In the genomic region with DNA sequence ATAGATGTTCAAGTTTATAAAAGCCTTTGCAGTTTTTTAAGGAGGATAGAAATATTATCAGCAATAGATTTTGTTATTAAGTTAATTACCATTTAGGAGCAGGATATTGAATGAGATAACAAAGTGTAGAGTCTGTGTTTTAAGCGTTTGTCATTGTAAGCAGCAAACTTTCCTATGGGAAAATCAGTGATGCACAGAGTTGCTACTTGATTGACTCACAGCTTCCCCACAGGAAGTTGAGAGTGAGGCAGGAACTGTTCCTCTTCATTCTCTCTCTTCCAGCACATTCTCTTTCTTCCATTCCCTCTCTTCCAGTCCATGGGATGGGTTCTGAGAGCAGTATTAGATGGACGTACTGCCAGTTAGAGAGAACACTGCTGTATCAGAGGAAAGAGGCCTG, we compare ENCODE assay signal across 18 cellular contexts.
DNase-seq lines count a peak whose midpoint lies in the region; FAIRE-seq and TF ChIP-seq lines count a peak whose summit lies in the region.
"Had no signal": no experiment of that assay in that cellular context is flagged by ENCODE, and none has a peak within 500 bp of the region (broad histone marks: within the 10 kb centered on the region; RNA-seq: fewer than 3 reads in every experiment).

No MANE protein-coding gene starts in this region.

- H2AFZ ChIP-seq in H1 (ENCODE audit: low read length) (0 out of 2 replicates have a peak overlapping the region, but pooled peaks have one; percentile 75), mesenchymal stem cell (ENCODE audit: low read depth, low read length) (no peak overlapping the region), smooth muscle cell (ENCODE audit: low read depth) (peak overlapping the region; percentile 8)
- H2AFZ ChIP-seq: GM23248 had no signal

- TF ChIP-seq RAD21 in H1 (IDR thresholded peaks at IDR 0.05 in 1 of 2, conservative IDR thresholded peaks at IDR 0.05 in 1 of 2; ENCODE audit: low read depth in 2 of 2, low read length in 2 of 2) = no peak

- H3K18ac ChIP-seq in H1 (ENCODE audit: extremely low read depth, low read length) (no peak overlapping the region), mesenchymal stem cell (ENCODE audit: low read depth in 1 of 2, low read length in 2 of 2) (no peak overlapping the region)

- H3K9ac ChIP-seq in H1 (replicated peaks in 1 of 4; ENCODE audit: extremely low read depth in 1 of 4, low read depth in 3 of 4, low read length in 3 of 4) (no peak overlapping the region), mesenchymal stem cell (ENCODE audit: low read length) (no peak overlapping the region), smooth muscle cell (ENCODE audit: low read depth) (no peak overlapping the region)
- H3K9ac ChIP-seq: GM23248 had no signal

- no peak overlapping the region for H2BK12ac ChIP-seq in H1 (ENCODE audit: low read depth, low read length)
- no peak overlapping the region for H2BK12ac ChIP-seq in mesenchymal stem cell (ENCODE audit: low read length in 2 of 2)

- H3K4me3 ChIP-seq in cardiac muscle cell (no peak overlapping the region), H1 (ENCODE audit: extremely low read depth in 1 of 4, insufficient read depth in 2 of 4, low read depth in 3 of 4, low read length in 4 of 4) (no peak overlapping the region), mesenchymal stem cell (ENCODE audit: insufficient read depth in 1 of 2, low read depth in 1 of 2, low read length in 2 of 2) (no peak overlapping the region), smooth muscle cell (no peak overlapping the region)
- H3K4me3 ChIP-seq: GM23248 had no signal

- H4K5ac ChIP-seq in H1 (ENCODE audit: insufficient read length, low read depth, low read length) = no peak overlapping the region

- no peak overlapping the region for H2BK15ac ChIP-seq in H1 (ENCODE audit: low read length)
- no peak overlapping the region for H2BK15ac ChIP-seq in mesenchymal stem cell (ENCODE audit: low read depth, poor library complexity, severe bottlenecking)

- no peak overlapping the region for H2AK5ac ChIP-seq in H1 (ENCODE audit: low read depth, low read length)
- no peak overlapping the region for H2AK5ac ChIP-seq in mesenchymal stem cell (ENCODE audit: low read length, severe bottlenecking)

- H3K4me1 ChIP-seq in cardiac muscle cell (ENCODE audit: low read depth) (peaks cover 9% of the 10 kb centered on the region), H1 (replicated peaks in 1 of 4; ENCODE audit: control insufficient read depth in 3 of 4, insufficient read depth in 4 of 4, low read length in 3 of 4) (peaks cover 0 to 3% (median 0%) of the 10 kb centered on the region in 4 experiments; a peak in 1 of 7 replicates), mesenchymal stem cell (ENCODE audit: control insufficient read depth, insufficient read depth, low read depth, low read length) (no peaks in the 10 kb centered on the region), smooth muscle cell (ENCODE audit: low read depth) (no peaks in the 10 kb centered on the region)

- CTCF ChIA-PET in H1 (lab: Charles Lee; ENCODE audit: partially characterized antibody) = interaction anchor here (0.6 to 0.7 kb wide), 3 partner anchors 38 to 1239 kb away, joined by 4 read pairs; no protein-coding TSS in a partner anchor

- no peak overlapping the region for H3K56ac ChIP-seq in H1 (replicated peaks; ENCODE audit: insufficient read length, low read depth, low read length)

- no peaks in the 10 kb centered on the region for H3F3A ChIP-seq in smooth muscle cell (ENCODE audit: low read depth)

- H4K8ac ChIP-seq in H1 (ENCODE audit: extremely low read depth, insufficient read depth, low read length) (no peak overlapping the region), mesenchymal stem cell (ENCODE audit: low read length) (no peak overlapping the region)

- 92% methylated on average over 2 of the region's 2 CpGs; no CpG with 5 or more reads in 1 of the 2 experiments for WGBS in H1 (ENCODE audit: extremely low coverage in 1 of 2, insufficient coverage in 1 of 2, insufficient read length in 1 of 2, insufficient replicate concordance in 2 of 2, low coverage in 1 of 2, low lambda C conversion rate in 2 of 2, missing lambda C conversion rate in 1 of 2), 2 experiments
- WGBS in mesenchymal stem cell = 62% methylated on average over 2 of the region's 2 CpGs
- WGBS in smooth muscle cell (ENCODE audit: low lambda C conversion rate) = 47% methylated on average over 2 of the region's 2 CpGs

- POLR2A ChIA-PET in H1 (lab: Charles Lee; ENCODE audit: partially characterized antibody) = no interaction called here

- H3K27ac ChIP-seq in cardiac muscle cell (peak overlapping the region; percentile 77), H1 (ENCODE audit: low read depth, low read length) (no peak overlapping the region), mesenchymal stem cell (ENCODE audit: low read length, poor library complexity, severe bottlenecking) (no peak overlapping the region), smooth muscle cell (ENCODE audit: low read depth) (no peak overlapping the region)
- H3K27ac ChIP-seq: 22Rv1, GM23248 had no signal

- intact Hi-C loops in cardiac septum (cut with DNase I) = no loop called here

- H2BK120ac ChIP-seq in H1 (replicated peaks; ENCODE audit: low read depth, low read length) (no peak overlapping the region), mesenchymal stem cell (ENCODE audit: low read depth, low read length) (no peak overlapping the region)

- H2BK5ac ChIP-seq in H1 (ENCODE audit: low read depth, low read length) (no peak overlapping the region), mesenchymal stem cell (ENCODE audit: low read depth, low read length, poor library complexity, severe bottlenecking) (no peak overlapping the region)

- no peak for TF ChIP-seq EP300 in H1 (IDR thresholded peaks at IDR 0.05; ENCODE audit: borderline replicate concordance in 1 of 2, low read depth in 2 of 2, low read length in 2 of 2)

- H3K79me2 ChIP-seq in H1 (ENCODE audit: control insufficient read depth in 1 of 2, insufficient read depth in 2 of 2, low read length in 2 of 2) (no peaks in the 10 kb centered on the region), smooth muscle cell (ENCODE audit: low read depth) (no peaks in the 10 kb centered on the region)

- H3K23me2 ChIP-seq in H1 (ENCODE audit: low read depth, low read length) = no peaks in the 10 kb centered on the region

- no peak for TF ChIP-seq POLR2A in H1 (IDR thresholded peaks at IDR 0.05; ENCODE audit: control extremely low read depth in 1 of 2, low read depth in 2 of 2, low read length in 2 of 2)
- TF ChIP-seq POLR2A in GM12891 (IDR thresholded peaks at IDR 0.05; ENCODE audit: low read depth, low read length) = no peak

- FAIRE-seq in H1 (lab: Jason Lieb, UNC) (no peak), GM12891 (lab: Jason Lieb, UNC) (no peak)
- FAIRE-seq: D721Med had no signal

- no peak overlapping the region for H2BK20ac ChIP-seq in H1 (ENCODE audit: low read length)

- H3K23ac ChIP-seq in H1 (ENCODE audit: insufficient read length) (no peak overlapping the region), mesenchymal stem cell (ENCODE audit: low read length in 2 of 2) (no peak overlapping the region)

- DNase-seq in cardiac muscle cell (ENCODE audit: low read depth in 1 of 2, low spot score in 1 of 2) = no peak
- no peak for DNase-seq in cardiac septum (ENCODE audit: low spot score)
- DNase-seq in H1 (ENCODE audit: low read depth in 1 of 2, low spot score in 2 of 2) = no peak
- DNase-seq in mesenchymal stem cell = peak; percentile 52
- DNase-seq in smooth muscle cell (lab: John Stamatoyannopoulos, UW; ENCODE audit: unreplicated experiment) = no peak
- DNase-seq in HPDE6-E6E7 (ENCODE audit: extremely low spot score) = no peak
- no peak for DNase-seq in GM12891 (ENCODE audit: insufficient read length, low spot score)
- DNase-seq in Kasumi-1 (lab: John Stamatoyannopoulos, UW) = no peak
- DNase-seq: CD8-positive, alpha-beta T cell; COR-L47; DMS153; DMS79 treated with DMSO at 0.1 percent for 48 hours; EL; GDM1; GM23248; H7 had no signal

- H3K27me3 ChIP-seq in cardiac muscle cell = no peaks in the 10 kb centered on the region
- no peaks in the 10 kb centered on the region for H3K27me3 ChIP-seq in H1 (replicated peaks in 1 of 4; ENCODE audit: control insufficient read depth in 3 of 4, extremely low read depth in 1 of 4, insufficient read depth in 3 of 4, low read length in 3 of 4)
- no peaks in the 10 kb centered on the region for H3K27me3 ChIP-seq in mesenchymal stem cell (ENCODE audit: control insufficient read depth in 1 of 2, insufficient read depth in 1 of 2, low read length in 2 of 2)
- no peaks in the 10 kb centered on the region for H3K27me3 ChIP-seq in smooth muscle cell (ENCODE audit: low read depth)

- H3K9me3 ChIP-seq in cardiac muscle cell (ENCODE audit: low read depth) (no peaks in the 10 kb centered on the region), H1 (ENCODE audit: insufficient read depth in 2 of 2, low read depth in 1 of 2, low read length in 1 of 2) (no peaks in the 10 kb centered on the region), mesenchymal stem cell (ENCODE audit: control insufficient read depth, low read length) (peaks cover 22% of the 10 kb centered on the region), smooth muscle cell (replicated peaks; ENCODE audit: low read depth) (no peaks in the 10 kb centered on the region)

- H4K20me1 ChIP-seq in H1 (replicated peaks in 1 of 2; ENCODE audit: control insufficient read depth in 1 of 2, insufficient read depth in 2 of 2, low read length in 2 of 2) (no peaks in the 10 kb centered on the region), smooth muscle cell (ENCODE audit: low read depth) (no peaks in the 10 kb centered on the region)

- no peak overlapping the region for H3K4ac ChIP-seq in H1 (replicated peaks; ENCODE audit: insufficient read length, low read depth, low read length)
- no peak overlapping the region for H3K4ac ChIP-seq in mesenchymal stem cell (ENCODE audit: low read depth in 1 of 2, low read length in 2 of 2)

- no peak overlapping the region for H4K91ac ChIP-seq in H1 (replicated peaks; ENCODE audit: insufficient read length, low read length)
- H4K91ac ChIP-seq in mesenchymal stem cell (ENCODE audit: low read length) = no peak overlapping the region

- no peak for TF ChIP-seq CTCF in cardiac muscle cell (IDR thresholded peaks at IDR 0.05; ENCODE audit: low read depth, low read length)
- TF ChIP-seq CTCF in H1 (IDR thresholded peaks at IDR 0.05; ENCODE audit: control extremely low read depth in 1 of 3, insufficient read depth in 1 of 3, low read depth in 1 of 3, low read length in 3 of 3) = no peak
- no peak for TF ChIP-seq CTCF in smooth muscle cell (IDR thresholded peaks at IDR 0.05; ENCODE audit: borderline replicate concordance, insufficient read depth, poor library complexity, severe bottlenecking)

- H3K4me2 ChIP-seq in H1 (ENCODE audit: insufficient read depth in 1 of 2, low read depth in 2 of 2, low read length in 2 of 2) (no peak overlapping the region), mesenchymal stem cell (ENCODE audit: low read length, poor library complexity, severe bottlenecking) (no peak overlapping the region), smooth muscle cell (no peak overlapping the region)

- H3K36me3 ChIP-seq in cardiac muscle cell (no peaks in the 10 kb centered on the region), H1 (ENCODE audit: control insufficient read depth in 2 of 4, insufficient read depth in 4 of 4, low read length in 3 of 4) (no peaks in the 10 kb centered on the region; a peak in 1 of 8 replicates), mesenchymal stem cell (ENCODE audit: control insufficient read depth in 1 of 2, insufficient read depth in 2 of 2, low read depth in 1 of 2, low read length in 2 of 2) (no peaks in the 10 kb centered on the region), smooth muscle cell (ENCODE audit: low read depth) (no peaks in the 10 kb centered on the region)

- no peaks in the 10 kb centered on the region for H3K79me1 ChIP-seq in H1 (ENCODE audit: low read depth, low read length)
- H3K79me1 ChIP-seq in mesenchymal stem cell (replicated peaks; ENCODE audit: low read length, poor library complexity, severe bottlenecking) = no peaks in the 10 kb centered on the region

- H3K14ac ChIP-seq in H1 (ENCODE audit: insufficient read length) (no peak overlapping the region), mesenchymal stem cell (ENCODE audit: low read length in 2 of 2) (no peak overlapping the region)
